In genomic region chr17:50684612-50685333, GRCh38 we compare ENCODE assay signal across 14 cellular contexts. TPM values are rescaled to one million over a fixed set of nuclear protein-coding genes. Genes with fewer than 3 reads are reported as not detected.
DNase-seq lines count a peak whose midpoint lies in the region; ATAC-seq, FAIRE-seq and TF ChIP-seq lines count a peak whose summit lies in the region.
"Had no signal": no experiment of that assay in that cellular context is flagged by ENCODE, and none has a peak within 500 bp of the region (broad histone marks: within the 10 kb centered on the region; RNA-seq: fewer than 3 reads in every experiment).

No MANE protein-coding gene starts in this region.

- CTCF ChIA-PET in A549 (lab: Yijun Ruan, JAX) = interaction anchor here (1.0 to 52.6 kb wide), 7 partner anchors 8 to 202 kb away, joined by 3 to 2097 read pairs (median 753); partner anchors contain the start of genes ABCC3 and SPATA20
- CTCF ChIA-PET in HepG2 (lab: Yijun Ruan, JAX; ENCODE audit: low intra/inter-chr PET ratio, low total read pairs) = interaction anchor here (1.4 kb wide), 2 partner anchors 10 to 21 kb away, joined by 3 to 6 read pairs; no protein-coding TSS in a partner anchor
- CTCF ChIA-PET in HEK293T (lab: Yijun Ruan, JAX) = interaction anchor here (0.7 to 1.3 kb wide), 4 partner anchors 10 to 201 kb away, joined by 3 to 6 read pairs (median 3); no protein-coding TSS in a partner anchor
- CTCF ChIA-PET in activated CD4-positive, alpha-beta memory T cell treated with anti-CD3 and anti-CD28 coated beads, Interleukin-2, amount 10 ng/mL, durations not matched to agents 7 days and 5 days (lab: Charles Lee) = interaction anchor here (0.6 to 2.0 kb wide), 2 partner anchors 13 to 55 kb away, joined by 3 to 5 read pairs; no protein-coding TSS in a partner anchor

- TF ChIP-seq RAD21 in A549 (conservative IDR thresholded peaks at IDR 0.05 in 1 of 2, IDR thresholded peaks at IDR 0.05 in 1 of 2) (no peak), HepG2 (CRISPR knock-in tag; IDR thresholded peaks at IDR 0.05) (peak; percentile 62)

- H3K27ac Mint-ChIP-seq in activated CD4-positive, alpha-beta memory T cell treated with anti-CD3 and anti-CD28 coated beads, Interleukin-2, amount 10 ng/mL, durations not matched to agents 7 days and 5 days = no peak overlapping the region

- H3K27me3 ChIP-seq in RWPE2 (ENCODE audit: insufficient read depth, poor library complexity, severe bottlenecking) (no peaks in the 10 kb centered on the region), HepG2 (ENCODE audit: control insufficient read depth in 1 of 2, insufficient read depth in 2 of 2, low read length in 2 of 2) (no peaks in the 10 kb centered on the region; a peak in 1 of 5 replicates)

- peak overlapping the region; percentile 97 to 98 for H3K27ac ChIP-seq in A549
- peak overlapping the region; percentile 53 for H3K27ac ChIP-seq in RWPE2 (ENCODE audit: poor library complexity, severe bottlenecking)
- H3K27ac ChIP-seq in HepG2 (ENCODE audit: extremely low read length, insufficient read depth, low read length) = peak overlapping the region; percentile 99
- H3K27ac ChIP-seq: KMS-11 had no signal

- peak overlapping the region; percentile 87 for H3K9ac ChIP-seq in HepG2 (ENCODE audit: insufficient read depth, low read depth, low read length)
- H3K9ac ChIP-seq: KMS-11 had no signal

- BruUV-seq in HepG2 (replicated peaks; lab: Mats Ljungman, UMichigan) = no TSS peak

- intact Hi-C loops in HepG2 (cut with micrococcal nuclease; ENCODE audit: unreplicated experiment) = loop anchor here (1.0 kb wide), 1 partner anchor 9 kb away; no protein-coding TSS in a partner anchor

- no peak overlapping the region for H3K4me3 Mint-ChIP-seq in activated CD4-positive, alpha-beta memory T cell treated with anti-CD3 and anti-CD28 coated beads, Interleukin-2, amount 10 ng/mL, durations not matched to agents 7 days and 5 days

- no peaks in the 10 kb centered on the region for H3K36me3 Mint-ChIP-seq in activated CD4-positive, alpha-beta memory T cell treated with anti-CD3 and anti-CD28 coated beads, Interleukin-2, amount 10 ng/mL, durations not matched to agents 7 days and 5 days (ENCODE audit: low read depth)

- H3K4me2 ChIP-seq in A549 (peak overlapping the region; percentile 67), HepG2 (ENCODE audit: low read depth, low read length) (peak overlapping the region; percentile 93)
- H3K4me2 ChIP-seq: KMS-11 had no signal

- H3K36me3 ChIP-seq in RWPE2 (ENCODE audit: low read depth) = no peaks in the 10 kb centered on the region
- no peaks in the 10 kb centered on the region for H3K36me3 ChIP-seq in HepG2 (replicated peaks in 1 of 2; ENCODE audit: control insufficient read depth in 1 of 2, insufficient read depth in 2 of 2, low read length in 2 of 2)

- FAIRE-seq in A549 (lab: Jason Lieb, UNC) (no peak), HepG2 (lab: Jason Lieb, UNC) (peak; percentile 99)

- no peaks in the 10 kb centered on the region for H4K20me1 ChIP-seq in HepG2 (ENCODE audit: insufficient read depth, low read length)

- TF ChIP-seq POLR2A in A549 (IDR thresholded peaks at IDR 0.05; ENCODE audit: low read length) = no peak
- peak; percentile 90 to 93 for TF ChIP-seq POLR2A in HepG2 (IDR thresholded peaks at IDR 0.05; ENCODE audit: insufficient read depth in 1 of 2, low read depth in 2 of 2, low read length in 2 of 2)

- peaks cover 18% of the 10 kb centered on the region for H3K79me2 ChIP-seq in HepG2 (ENCODE audit: insufficient read depth, low read length)

- TF ChIP-seq EP300 in A549 (IDR thresholded peaks at IDR 0.05) (no peak), HepG2 (IDR thresholded peaks at IDR 0.05; ENCODE audit: low read depth in 2 of 2, low read length in 2 of 2) (peak; percentile 84 to 93), HepG2 (CRISPR knock-in tag; IDR thresholded peaks at IDR 0.05; ENCODE audit: borderline replicate concordance) (peak; percentile 92)

- no peaks in the 10 kb centered on the region for H3K9me3 Mint-ChIP-seq in activated CD4-positive, alpha-beta memory T cell treated with anti-CD3 and anti-CD28 coated beads, Interleukin-2, amount 10 ng/mL, durations not matched to agents 7 days and 5 days

- TF ChIP-seq CTCF in A549 (IDR thresholded peaks at IDR 0.05) (no peak), RWPE2 (IDR thresholded peaks at IDR 0.05; ENCODE audit: poor library complexity, severe bottlenecking) (no peak), HepG2 (CRISPR knock-in tag; IDR thresholded peaks at IDR 0.05) (no peak; the same call in 1 of the 2 replicates)

- peaks cover 26% of the 10 kb centered on the region for H3K27me3 Mint-ChIP-seq in activated CD4-positive, alpha-beta memory T cell treated with anti-CD3 and anti-CD28 coated beads, Interleukin-2, amount 10 ng/mL, durations not matched to agents 7 days and 5 days

- DNase-seq in A549 (ENCODE audit: low read depth in 1 of 2, low spot score in 1 of 2) (peak in 1 of 2 experiments; percentile 82), HT-29 (ENCODE audit: low spot score) (peak; percentile 85), RWPE2 (ENCODE audit: low spot score) (no peak), HepG2 (ENCODE audit: low spot score) (peak; percentile 98), HEK293T (ENCODE audit: extremely low spot score) (no peak), NCI-H2171 treated with DMSO at 0.1 percent for 48 hours (lab: John Stamatoyannopoulos, UW) (no peak), glomerular visceral epithelial cell (ENCODE audit: extremely low spot score) (no peak)
- no peak for DNase-seq in activated CD4-positive, alpha-beta memory T cell treated with anti-CD3 and anti-CD28 coated beads, Interleukin-2, amount 10 ng/mL, durations not matched to agents 7 days and 5 days
- DNase-seq: activated T-cell treated with anti-CD3 and anti-CD28 coated beads, Interleukin-2, amount 50 U/mL, for 1 hour; dermis blood vessel endothelial cell; Right ventricle myocardium superior; stimulated activated CD4-positive, alpha-beta T cell treated with anti-CD3 and anti-CD28 coated beads, Interleukin-15, amount 100 ng/mL, for 24 hours; stimulated activated CD8-positive, alpha-beta memory T cell treated with anti-CD3 and anti-CD28 coated beads, Interleukin-4, amount 100 ng/mL, for 48 hours had no signal

- no peak overlapping the region for H3K4me3 ChIP-seq in A549
- no peak overlapping the region for H3K4me3 ChIP-seq in RWPE2 (ENCODE audit: severe bottlenecking)
- H3K4me3 ChIP-seq in HepG2 (replicated peaks in 1 of 3; ENCODE audit: insufficient read depth in 1 of 3, low read depth in 2 of 3, low read length in 3 of 3) = peak overlapping the region; percentile 23 to 75 (median 38); a peak in 5 of 6 replicates

- POLR2A ChIA-PET in A549 (lab: Yijun Ruan, JAX) = interaction anchor here (1.0 to 4.8 kb wide), 4 partner anchors 8 to 47 kb away, joined by 4 to 35 read pairs (median 8); no protein-coding TSS in a partner anchor
- POLR2A ChIA-PET in HepG2 (lab: Yijun Ruan, JAX) = interaction anchor here (0.9 to 21.3 kb wide), 23 partner anchors 9 to 260 kb away, joined by 3 to 839 read pairs (median 9); partner anchors contain the start of genes ABCC3, ANKRD40, CACNA1G and LUC7L3
- POLR2A ChIA-PET in HEK293T (lab: Yijun Ruan, JAX) = interaction anchor here (1.0 to 1.6 kb wide), 4 partner anchors 11 to 143 kb away, joined by 3 to 4 read pairs (median 3); no protein-coding TSS in a partner anchor
- POLR2A ChIA-PET in activated CD4-positive, alpha-beta memory T cell treated with anti-CD3 and anti-CD28 coated beads, Interleukin-2, amount 10 ng/mL, durations not matched to agents 7 days and 5 days (lab: Charles Lee) = no interaction called here

- peak in 1 of 2 experiments; percentile 12; a peak in 3 of 6 replicates for ATAC-seq in A549
- peak; percentile 61 for ATAC-seq in RWPE2 (ENCODE audit: low read depth)
- ATAC-seq in HepG2 = peak; percentile 79

- H3K4me1 Mint-ChIP-seq in activated CD4-positive, alpha-beta memory T cell treated with anti-CD3 and anti-CD28 coated beads, Interleukin-2, amount 10 ng/mL, durations not matched to agents 7 days and 5 days = peaks cover 10% of the 10 kb centered on the region

- in situ Hi-C loops in HepG2 (cut with HindIII; ENCODE audit: extremely low pct_ligation_motif_present, low pct_unique_long_range_greater_than_20kb) = no loop called here

- 30% methylated on average over 15 of the region's 15 CpGs for WGBS in A549 (ENCODE audit: missing lambda C conversion rate)
- WGBS in HepG2 (ENCODE audit: low lambda C conversion rate) = under 1% methylated on average over 14 of the region's 15 CpGs

- H2AFZ ChIP-seq in HepG2 (ENCODE audit: low read length) = no peak overlapping the region

- H3K9me3 ChIP-seq in A549 (no peaks in the 10 kb centered on the region), RWPE2 (ENCODE audit: severe bottlenecking) (no peaks in the 10 kb centered on the region), HepG2 (ENCODE audit: low read length) (no peaks in the 10 kb centered on the region)

- peaks cover 100% of the 10 kb centered on the region for H3K4me1 ChIP-seq in A549
- H3K4me1 ChIP-seq in RWPE2 (ENCODE audit: insufficient read depth, poor library complexity, severe bottlenecking) = peaks cover 27% of the 10 kb centered on the region
- H3K4me1 ChIP-seq in HepG2 (ENCODE audit: insufficient read depth, low read length) = peaks cover 98% of the 10 kb centered on the region

RNA-seq across cellular contexts. Expression of gene ANKRD40, which starts 22.9 kb away (rescaled TPM):
- polyA plus RNA-seq in A549 (2011; rRNA removed) (68.5 and 84.3 TPM in 2 replicates), A549 (2017; fragmentation: RNase III; extraction: RNeasy Plus Mini Kit Qiagen cat#74134 plus additional on column Dnase treatment) (44.2 to 55.2 TPM (median 50.1 TPM) in 3 replicates), HepG2 (2011; rRNA removed) (30.2 and 35.0 TPM in 2 replicates)
- polyA plus RNA-seq in A549 (2012; cell fraction: cytosol; rRNA removed) = 31.1 and 36.1 TPM in 2 replicates
- polyA plus RNA-seq in A549 (2012; cell fraction: nucleus; rRNA removed) = 20.0 and 27.7 TPM in 2 replicates
- polyA minus RNA-seq in A549 (2011; rRNA and poly(A)+ RNA removed) = 31.0 and 37.0 TPM in 2 replicates
- total RNA-seq in HT-29 (2014; rRNA removed; shearing (Covaris generic)) = 14.0 and 14.2 TPM in 2 replicates
- total RNA-seq in HepG2 (2016; rRNA removed; fragmentation: Illumina TruSeq; extraction: Trizol) = 46.4 and 52.4 TPM in 2 replicates
- 14.8 and 17.0 TPM in 2 replicates for total RNA-seq in HepG2 (2016; cell fraction: cytosol; rRNA removed; fragmentation: Illumina TruSeq; extraction: Trizol; ENCODE audit: low read depth)
- total RNA-seq in HepG2 (2016; cell fraction: insoluble cytoplasmic fraction; rRNA removed; fragmentation: Illumina TruSeq; extraction: Trizol) = 43.9 and 45.1 TPM in 2 replicates
- 53.6 and 57.7 TPM in 2 replicates for total RNA-seq in HepG2 (2016; cell fraction: membrane; rRNA removed; fragmentation: Illumina TruSeq; extraction: Trizol)
- total RNA-seq in HepG2 (2016; cell fraction: nucleus; rRNA removed; fragmentation: Illumina TruSeq; extraction: Trizol) = 27.7 and 32.1 TPM in 2 replicates
- 20.9 and 27.5 TPM in 2 replicates for polyA plus RNA-seq in HepG2 (2011; cell fraction: cytosol; rRNA removed)
- 14.0 and 17.7 TPM in 2 replicates for polyA plus RNA-seq in HepG2 (2011; cell fraction: nucleus; rRNA removed)
- polyA plus RNA-seq in HepG2 (2012) = 25.7 and 26.1 TPM in 2 replicates
- polyA plus RNA-seq in HepG2 (2016; cell fraction: cytosol; fragmentation: Illumina TruSeq; extraction: Trizol; ENCODE audit: low read depth) = 12.7 TPM in 2 replicates
- 37.2 and 46.0 TPM in 2 replicates for polyA plus RNA-seq in HepG2 (2016; cell fraction: insoluble cytoplasmic fraction; fragmentation: Illumina TruSeq; extraction: Trizol; ENCODE audit: low read depth)
- polyA plus RNA-seq in HepG2 (2016; cell fraction: membrane; fragmentation: Illumina TruSeq; extraction: Trizol; ENCODE audit: low read depth) = 34.9 and 37.7 TPM in 2 replicates
- 52.0 and 58.7 TPM in 2 replicates for polyA plus RNA-seq in HepG2 (2016; cell fraction: nucleus; fragmentation: Illumina TruSeq; extraction: Trizol; ENCODE audit: insufficient read depth, low read depth)
- polyA minus RNA-seq in HepG2 (2011; rRNA and poly(A)+ RNA removed; ENCODE audit: low replicate concordance) = 22.7 and 24.6 TPM in 2 replicates
- polyA minus RNA-seq in HepG2 (2011; cell fraction: cytosol; rRNA and poly(A)+ RNA removed) = 31.7 and 31.9 TPM in 2 replicates
- polyA minus RNA-seq in HepG2 (2011; cell fraction: nucleus; rRNA and poly(A)+ RNA removed) = 21.2 and 23.9 TPM in 2 replicates
- total RNA-seq in activated CD4-positive, alpha-beta memory T cell treated with anti-CD3 and anti-CD28 coated beads, Interleukin-2, amount 10 ng/mL, durations not matched to agents 7 days and 5 days = 10 to 100 TPM; 29.8 to 31.1 TPM

RNA-seq across cellular contexts. Expression of gene LUC7L3, which starts 34.6 kb away (rescaled TPM):
- polyA plus RNA-seq in A549 (2011; rRNA removed) (117 and 209 TPM in 2 replicates), A549 (2017; fragmentation: RNase III; extraction: RNeasy Plus Mini Kit Qiagen cat#74134 plus additional on column Dnase treatment) (165 to 211 TPM (median 207 TPM) in 3 replicates), HepG2 (2011; rRNA removed) (95.9 and 120 TPM in 2 replicates)
- polyA plus RNA-seq in A549 (2012; cell fraction: cytosol; rRNA removed) = 49.5 and 58.7 TPM in 2 replicates
- polyA plus RNA-seq in A549 (2012; cell fraction: nucleus; rRNA removed) = 125 and 135 TPM in 2 replicates
- 15.6 and 16.2 TPM in 2 replicates for polyA minus RNA-seq in A549 (2011; rRNA and poly(A)+ RNA removed)
- 50.4 and 58.9 TPM in 2 replicates for total RNA-seq in HT-29 (2014; rRNA removed; shearing (Covaris generic))
- 60.2 and 108 TPM in 2 replicates for total RNA-seq in HepG2 (2016; rRNA removed; fragmentation: Illumina TruSeq; extraction: Trizol)
- 18.8 and 26.1 TPM in 2 replicates for total RNA-seq in HepG2 (2016; cell fraction: cytosol; rRNA removed; fragmentation: Illumina TruSeq; extraction: Trizol; ENCODE audit: low read depth)
- 62.5 and 109 TPM in 2 replicates for total RNA-seq in HepG2 (2016; cell fraction: insoluble cytoplasmic fraction; rRNA removed; fragmentation: Illumina TruSeq; extraction: Trizol)
- total RNA-seq in HepG2 (2016; cell fraction: membrane; rRNA removed; fragmentation: Illumina TruSeq; extraction: Trizol) = 14.5 and 18.9 TPM in 2 replicates
- total RNA-seq in HepG2 (2016; cell fraction: nucleus; rRNA removed; fragmentation: Illumina TruSeq; extraction: Trizol) = 195 TPM in 2 replicates
- polyA plus RNA-seq in HepG2 (2011; cell fraction: cytosol; rRNA removed) = 30.0 and 34.7 TPM in 2 replicates
- polyA plus RNA-seq in HepG2 (2011; cell fraction: nucleus; rRNA removed) = 415 and 478 TPM in 2 replicates
- polyA plus RNA-seq in HepG2 (2012) = 194 and 235 TPM in 2 replicates
- polyA plus RNA-seq in HepG2 (2016; cell fraction: cytosol; fragmentation: Illumina TruSeq; extraction: Trizol; ENCODE audit: low read depth) = 7.1 and 8.6 TPM in 2 replicates
- polyA plus RNA-seq in HepG2 (2016; cell fraction: insoluble cytoplasmic fraction; fragmentation: Illumina TruSeq; extraction: Trizol; ENCODE audit: low read depth) = 136 and 147 TPM in 2 replicates
- 13.0 and 18.1 TPM in 2 replicates for polyA plus RNA-seq in HepG2 (2016; cell fraction: membrane; fragmentation: Illumina TruSeq; extraction: Trizol; ENCODE audit: low read depth)
- 530 TPM in 2 replicates for polyA plus RNA-seq in HepG2 (2016; cell fraction: nucleus; fragmentation: Illumina TruSeq; extraction: Trizol; ENCODE audit: insufficient read depth, low read depth)
- polyA minus RNA-seq in HepG2 (2011; rRNA and poly(A)+ RNA removed; ENCODE audit: low replicate concordance) = 33.0 and 52.4 TPM in 2 replicates
- polyA minus RNA-seq in HepG2 (2011; cell fraction: cytosol; rRNA and poly(A)+ RNA removed) = 14.1 and 14.4 TPM in 2 replicates
- 321 and 363 TPM in 2 replicates for polyA minus RNA-seq in HepG2 (2011; cell fraction: nucleus; rRNA and poly(A)+ RNA removed)
- 100 to 1,000 TPM; 133 to 139 TPM for total RNA-seq in activated CD4-positive, alpha-beta memory T cell treated with anti-CD3 and anti-CD28 coated beads, Interleukin-2, amount 10 ng/mL, durations not matched to agents 7 days and 5 days

RNA-seq across cellular contexts. Expression of gene ABCC3, which starts 50.1 kb away (rescaled TPM):
- polyA plus RNA-seq in A549 (2011; rRNA removed) (342 and 442 TPM in 2 replicates), A549 (2017; fragmentation: RNase III; extraction: RNeasy Plus Mini Kit Qiagen cat#74134 plus additional on column Dnase treatment) (225 to 288 TPM (median 248 TPM) in 3 replicates), HepG2 (2011; rRNA removed) (50.5 and 50.7 TPM in 2 replicates)
- 157 and 189 TPM in 2 replicates for polyA plus RNA-seq in A549 (2012; cell fraction: cytosol; rRNA removed)
- 1,165 and 1,226 TPM in 2 replicates for polyA plus RNA-seq in A549 (2012; cell fraction: nucleus; rRNA removed)
- polyA minus RNA-seq in A549 (2011; rRNA and poly(A)+ RNA removed) = 586 and 639 TPM in 2 replicates
- 286 and 313 TPM in 2 replicates for total RNA-seq in HT-29 (2014; rRNA removed; shearing (Covaris generic))
- 18.0 and 25.2 TPM in 2 replicates for total RNA-seq in HepG2 (2016; rRNA removed; fragmentation: Illumina TruSeq; extraction: Trizol)
- total RNA-seq in HepG2 (2016; cell fraction: cytosol; rRNA removed; fragmentation: Illumina TruSeq; extraction: Trizol; ENCODE audit: low read depth) = 13.3 and 13.8 TPM in 2 replicates
- 14.4 and 28.1 TPM in 2 replicates for total RNA-seq in HepG2 (2016; cell fraction: insoluble cytoplasmic fraction; rRNA removed; fragmentation: Illumina TruSeq; extraction: Trizol)
- total RNA-seq in HepG2 (2016; cell fraction: membrane; rRNA removed; fragmentation: Illumina TruSeq; extraction: Trizol) = 23.1 and 25.2 TPM in 2 replicates
- total RNA-seq in HepG2 (2016; cell fraction: nucleus; rRNA removed; fragmentation: Illumina TruSeq; extraction: Trizol) = 38.6 and 38.7 TPM in 2 replicates
- 19.0 and 24.0 TPM in 2 replicates for polyA plus RNA-seq in HepG2 (2011; cell fraction: cytosol; rRNA removed)
- polyA plus RNA-seq in HepG2 (2011; cell fraction: nucleus; rRNA removed) = 331 and 391 TPM in 2 replicates
- polyA plus RNA-seq in HepG2 (2012) = 15.7 and 38.4 TPM in 2 replicates
- polyA plus RNA-seq in HepG2 (2016; cell fraction: cytosol; fragmentation: Illumina TruSeq; extraction: Trizol; ENCODE audit: low read depth) = 15.1 and 15.9 TPM in 2 replicates
- 17.3 and 21.5 TPM in 2 replicates for polyA plus RNA-seq in HepG2 (2016; cell fraction: insoluble cytoplasmic fraction; fragmentation: Illumina TruSeq; extraction: Trizol; ENCODE audit: low read depth)
- polyA plus RNA-seq in HepG2 (2016; cell fraction: membrane; fragmentation: Illumina TruSeq; extraction: Trizol; ENCODE audit: low read depth) = 23.7 and 24.5 TPM in 2 replicates
- 84.3 and 87.4 TPM in 2 replicates for polyA plus RNA-seq in HepG2 (2016; cell fraction: nucleus; fragmentation: Illumina TruSeq; extraction: Trizol; ENCODE audit: insufficient read depth, low read depth)
- polyA minus RNA-seq in HepG2 (2011; rRNA and poly(A)+ RNA removed; ENCODE audit: low replicate concordance) = 73.4 and 78.1 TPM in 2 replicates
- polyA minus RNA-seq in HepG2 (2011; cell fraction: cytosol; rRNA and poly(A)+ RNA removed) = 10.9 and 17.8 TPM in 2 replicates
- 61.9 and 63.1 TPM in 2 replicates for polyA minus RNA-seq in HepG2 (2011; cell fraction: nucleus; rRNA and poly(A)+ RNA removed)
- total RNA-seq in activated CD4-positive, alpha-beta memory T cell treated with anti-CD3 and anti-CD28 coated beads, Interleukin-2, amount 10 ng/mL, durations not matched to agents 7 days and 5 days = under 1 TPM in 1 of 2 experiments, not detected in 1; 0.25 TPM

Comparison
In these comparisons a context has a peak if more than half of its experiments do, and no peak if none do; other contexts are left out.
1. DNase-seq: peak in HT-29 (single experiment) and HepG2 (single experiment); none in RWPE2 (single experiment), HEK293T (single experiment), NCI-H2171 treated with DMSO at 0.1 percent for 48 hours (single experiment), activated CD4-positive, alpha-beta memory T cell treated with anti-CD3 and anti-CD28 coated beads, Interleukin-2, amount 10 ng/mL, durations not matched to agents 7 days and 5 days (single experiment) and glomerular visceral epithelial cell (single experiment).
2. H3K4me3 ChIP-seq: peak in HepG2 (3 of 3); none in A549 (single experiment) and RWPE2 (single experiment).
3. RNA of gene ABCC3, which starts 50.1 kb away (total RNA-seq): 286 to 313 TPM in HT-29 and 13.3 to 38.7 TPM in HepG2; 0.25 TPM in activated CD4-positive, alpha-beta memory T cell treated with anti-CD3 and anti-CD28 coated beads, Interleukin-2, amount 10 ng/mL, durations not matched to agents 7 days and 5 days; every median in the first group is over 10 times any median in the second.
4. Of the 38 proteins assayed by ChIP-seq in both HepG2 and A549: peak only in HepG2: BCL3, BHLHE40, CEBPB, EP300, ESRRA, HMGXB4 and 10 more; only in A549: KDM1A; in both: CHD4, HDAC2, MAX and TP53; in neither: 13; mixed calls (peak in some experiments, not most) for 4.
5. Peak in every context shown above with its lines, with median percentiles within 50 percentile points of each other: H3K27ac ChIP-seq.